In the genomic region with DNA sequence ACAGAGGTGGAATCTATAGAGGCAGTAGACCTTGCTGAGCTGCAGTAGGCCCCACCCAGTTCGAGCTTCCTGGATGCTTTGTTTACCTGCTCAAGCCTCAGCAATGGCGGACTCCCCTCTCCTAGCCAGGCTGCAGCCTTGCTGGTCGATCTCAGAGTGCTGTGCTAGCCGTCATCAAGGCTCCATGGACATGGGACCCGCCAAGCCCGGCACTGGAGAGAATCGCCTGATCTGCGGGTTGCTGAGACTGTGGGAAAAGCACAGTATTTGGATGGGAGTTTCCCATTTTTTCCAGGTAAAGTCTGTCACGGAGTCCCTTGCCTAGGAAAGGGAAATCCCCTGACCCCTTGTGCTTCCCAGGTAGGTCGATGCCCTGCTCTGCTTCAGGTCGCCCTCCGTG, we compare ENCODE assay signal across 17 cellular contexts.
"Had no signal": no experiment of that assay in that cellular context is flagged by ENCODE, and none has a peak within 500 bp of the region (broad histone marks: within the 10 kb centered on the region; RNA-seq: fewer than 3 reads in every experiment).

No MANE protein-coding gene starts in this region.

- DNase-seq: activated CD4-positive, alpha-beta T cell treated with anti-CD3 and anti-CD28 coated beads, Interleukin-2, amount 50 U/mL, for 4 hours; activated gamma-delta T cell treated with Interleukin-2 at 50 U/mL for 16 hours; adrenal gland; effector CD8-positive, alpha-beta T cell; heart right ventricle; left ventricle myocardium superior; nephron progenitor cell; nucleus accumbens; sigmoid colon; stimulated activated CD4-positive, alpha-beta T cell treated with anti-CD3 and anti-CD28 coated beads, Interleukin-4, amount 100 ng/mL, for 24 hours; testis had no signal

- H3K9me3 ChIP-seq: adrenal gland, gastroesophageal sphincter, sigmoid colon, testis, upper lobe of left lung had no signal

- H3K27ac ChIP-seq: adrenal gland, breast epithelium, gastroesophageal sphincter, heart right ventricle, sigmoid colon, testis, upper lobe of left lung had no signal

- H3K36me3 ChIP-seq: adrenal gland, breast epithelium, gastroesophageal sphincter, heart right ventricle, sigmoid colon, upper lobe of left lung had no signal

- H3K4me3 ChIP-seq: adrenal gland, breast epithelium, gastroesophageal sphincter, heart right ventricle, sigmoid colon, testis, upper lobe of left lung had no signal

- H3K4me1 ChIP-seq: adrenal gland, breast epithelium, gastroesophageal sphincter, heart right ventricle, sigmoid colon, testis, upper lobe of left lung had no signal

- ATAC-seq: activated naive CD4-positive, alpha-beta T cell treated with anti-CD3 and anti-CD28 coated beads, Interleukin-2, amount 50 U/mL, for 72 hours; esophagus mucosa; gastroesophageal sphincter; heart right ventricle; left ventricle myocardium superior; stimulated activated effector memory CD8-positive, alpha-beta T cell treated with anti-CD3 and anti-CD28 coated beads, Interleukin-12 subunit alpha, Interleukin-12 subunit beta, amount 100 ng/mL, for 72 hours had no signal

- H3K27me3 ChIP-seq: adrenal gland, breast epithelium, gastroesophageal sphincter, heart right ventricle, sigmoid colon, testis, upper lobe of left lung had no signal
